17 cellular contexts compared by ENCODE assay signal in the genomic region with DNA sequence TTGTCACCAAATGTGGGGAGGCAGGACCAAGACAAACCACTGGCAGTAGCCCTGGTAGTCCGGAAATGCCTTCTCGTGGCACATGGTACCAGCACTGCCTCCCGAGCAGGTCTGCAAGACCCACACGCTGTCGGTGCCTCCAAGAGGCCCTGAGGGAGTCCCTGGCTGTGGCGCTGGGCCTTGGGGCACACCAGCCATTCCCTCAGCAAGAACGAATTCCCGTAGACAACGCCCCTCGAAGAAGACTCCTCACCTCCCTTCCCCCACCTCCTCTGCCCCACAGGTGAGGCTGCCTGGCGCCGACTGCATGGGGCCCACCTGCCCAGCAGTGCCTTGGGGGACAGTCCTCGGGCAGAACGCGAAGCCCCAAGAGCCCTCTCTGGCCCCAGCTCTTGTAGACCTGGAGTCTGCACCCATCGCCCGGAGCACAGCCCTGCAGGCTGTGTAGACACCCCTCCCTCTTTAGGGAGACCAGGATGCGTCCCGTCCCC. TPM values are rescaled to one million over a fixed set of nuclear protein-coding genes. Genes with fewer than 3 reads are reported as not detected.
DNase-seq lines count a peak whose midpoint lies in the region; TF ChIP-seq lines count a peak whose summit lies in the region.
"Had no signal": no experiment of that assay in that cellular context is flagged by ENCODE, and none has a peak within 500 bp of the region (broad histone marks: within the 10 kb centered on the region; RNA-seq: fewer than 3 reads in every experiment).

No MANE protein-coding gene starts in this region.

- no peak overlapping the region for H3K4ac ChIP-seq in neuronal stem cell (ENCODE audit: low read length)
- H3K4ac ChIP-seq in trophoblast cell (ENCODE audit: low read depth, low read length) = no peak overlapping the region

- no peaks in the 10 kb centered on the region for H3K4me1 Mint-ChIP-seq in HFFc6 (ENCODE audit: low read depth)

- H3K9ac ChIP-seq in iPS-15b (ENCODE audit: low read depth, low read length) (peak overlapping the region; percentile 60), neuronal stem cell (ENCODE audit: low read depth, low read length, poor library complexity) (no peak overlapping the region), MM.1S (ENCODE audit: low read length) (no peak overlapping the region), trophoblast cell (ENCODE audit: low read length) (no peak overlapping the region)

- no CpG with 5 or more reads among the region's 19 CpGs for WGBS in neuronal stem cell (ENCODE audit: extremely low coverage in 2 of 2, insufficient read length in 2 of 2, insufficient replicate concordance in 1 of 2), 2 donors
- WGBS in trophoblast cell (ENCODE audit: extremely low coverage, insufficient coverage, insufficient read length) = no CpG with 5 or more reads among the region's 19 CpGs

- peak overlapping the region; percentile 55 for H2BK120ac ChIP-seq in neuronal stem cell (ENCODE audit: low read depth, low read length)
- H2BK120ac ChIP-seq in trophoblast cell (ENCODE audit: insufficient read depth, low read length, poor library complexity) = no peak overlapping the region

- H3K4me3 ChIP-seq in iPS-15b (ENCODE audit: low read depth, low read length) (no peak overlapping the region), neuronal stem cell (ENCODE audit: low read length in 2 of 2) (no peak overlapping the region), MM.1S (ENCODE audit: low read length) (no peak overlapping the region), trophoblast cell (ENCODE audit: low read depth, low read length) (no peak overlapping the region)
- H3K4me3 ChIP-seq: K562, Peyer's patch had no signal

- no peaks in the 10 kb centered on the region for H3F3A ChIP-seq in MM.1S (ENCODE audit: insufficient read depth, low read length)

- H3K4me1 ChIP-seq in iPS-15b (ENCODE audit: control insufficient read depth, insufficient read depth, low read length) = no peaks in the 10 kb centered on the region
- peaks cover 31 to 35% of the 10 kb centered on the region in 2 donors for H3K4me1 ChIP-seq in neuronal stem cell (ENCODE audit: control insufficient read depth in 2 of 2, insufficient read depth in 1 of 2, low read depth in 1 of 2, low read length in 2 of 2)
- no peaks in the 10 kb centered on the region for H3K4me1 ChIP-seq in MM.1S (ENCODE audit: low read length)
- no peaks in the 10 kb centered on the region for H3K4me1 ChIP-seq in trophoblast cell (ENCODE audit: control insufficient read depth in 1 of 2, insufficient read depth in 2 of 2, low read length in 2 of 2)
- H3K4me1 ChIP-seq: Peyer's patch had no signal

- peaks cover 16% of the 10 kb centered on the region for H3K9me3 Mint-ChIP-seq in HFFc6

- H3K79me1 ChIP-seq in neuronal stem cell (ENCODE audit: low read depth, low read length) = peaks cover 6% of the 10 kb centered on the region
- no peaks in the 10 kb centered on the region for H3K79me1 ChIP-seq in trophoblast cell (ENCODE audit: low read length)

- TF ChIP-seq CTCF in MM.1S (IDR thresholded peaks at IDR 0.05; ENCODE audit: low read length) (no peak), HFFc6 (IDR thresholded peaks at IDR 0.05) (no peak)

- H2BK12ac ChIP-seq in neuronal stem cell (ENCODE audit: low read length) = peak overlapping the region; percentile 84
- no peak overlapping the region for H2BK12ac ChIP-seq in trophoblast cell (ENCODE audit: low read length)

- H2AFZ ChIP-seq in neuronal stem cell (ENCODE audit: low read length) (no peak overlapping the region), MM.1S (ENCODE audit: low read length) (no peak overlapping the region), trophoblast cell (ENCODE audit: insufficient read depth, low read length, poor library complexity) (no peak overlapping the region)

- H3K27me3 ChIP-seq in iPS-15b (ENCODE audit: control insufficient read depth, insufficient read depth, low read length) (no peaks in the 10 kb centered on the region), neuronal stem cell (ENCODE audit: control insufficient read depth in 3 of 3, insufficient read depth in 3 of 3, low read depth in 1 of 3, low read length in 3 of 3) (peaks cover 0 to 5% (median 0%) of the 10 kb centered on the region in 3 experiments), MM.1S (replicated peaks; ENCODE audit: insufficient read depth, low read length) (peaks cover 86% of the 10 kb centered on the region), trophoblast cell (ENCODE audit: insufficient read depth, low read length) (no peaks in the 10 kb centered on the region)
- H3K27me3 ChIP-seq: Peyer's patch had no signal

- no peak overlapping the region for H4K12ac ChIP-seq in trophoblast cell (ENCODE audit: low read depth, low read length)

- no peak overlapping the region for H3K27ac ChIP-seq in neuronal stem cell (replicated peaks; ENCODE audit: low read length)
- no peak overlapping the region for H3K27ac ChIP-seq in MM.1S (ENCODE audit: low read length)
- no peak overlapping the region for H3K27ac ChIP-seq in trophoblast cell (ENCODE audit: low read depth, low read length)
- H3K27ac ChIP-seq: Peyer's patch had no signal

- no peak overlapping the region for H4K8ac ChIP-seq in neuronal stem cell (ENCODE audit: low read depth, low read length)
- no peak overlapping the region for H4K8ac ChIP-seq in trophoblast cell (ENCODE audit: low read depth, low read length)

- H2BK5ac ChIP-seq in neuronal stem cell (ENCODE audit: low read length) = peak overlapping the region; percentile 4
- no peak overlapping the region for H2BK5ac ChIP-seq in trophoblast cell (ENCODE audit: low read depth, low read length, poor library complexity)

- no peaks in the 10 kb centered on the region for H3K9me2 ChIP-seq in MM.1S (replicated peaks; ENCODE audit: insufficient read depth, low read length)

- H3K79me2 ChIP-seq in MM.1S (ENCODE audit: low read length) = no peaks in the 10 kb centered on the region
- no peaks in the 10 kb centered on the region for H3K79me2 ChIP-seq in trophoblast cell (ENCODE audit: control insufficient read depth, insufficient read depth, low read length, poor library complexity)

- H3K36me3 ChIP-seq in iPS-15b (ENCODE audit: control insufficient read depth, insufficient read depth, low read length) (no peaks in the 10 kb centered on the region), neuronal stem cell (replicated peaks in 1 of 2; ENCODE audit: control insufficient read depth in 2 of 2, insufficient read depth in 2 of 2, low read length in 2 of 2) (peaks cover 0 to 7% of the 10 kb centered on the region in 2 donors), MM.1S (replicated peaks; ENCODE audit: insufficient read depth, low read length) (no peaks in the 10 kb centered on the region), trophoblast cell (ENCODE audit: control insufficient read depth in 1 of 2, insufficient read depth in 2 of 2, low read length in 2 of 2) (no peaks in the 10 kb centered on the region)

- H3K23ac ChIP-seq in neuronal stem cell (ENCODE audit: low read depth, low read length, poor library complexity) = peak overlapping the region; percentile 1
- H3K23ac ChIP-seq in trophoblast cell (ENCODE audit: low read length) = no peak overlapping the region

- H2BK15ac ChIP-seq in neuronal stem cell (ENCODE audit: low read length) = peak overlapping the region; percentile 82

- H3K14ac ChIP-seq in neuronal stem cell (ENCODE audit: low read length) = peak overlapping the region; percentile 85
- H3K14ac ChIP-seq in trophoblast cell (ENCODE audit: low read length) = no peak overlapping the region

- H2AK5ac ChIP-seq in neuronal stem cell (ENCODE audit: low read depth, low read length) (peak overlapping the region; percentile 100), trophoblast cell (ENCODE audit: low read length) (no peak overlapping the region)

- H3K4me2 ChIP-seq in neuronal stem cell (ENCODE audit: insufficient read depth, low read length, poor library complexity, severe bottlenecking) (no peak overlapping the region), MM.1S (ENCODE audit: low read depth, low read length) (no peak overlapping the region), trophoblast cell (ENCODE audit: low read length) (no peak overlapping the region)

- H3K9me3 ChIP-seq in iPS-15b (ENCODE audit: control insufficient read depth, insufficient read depth, low read length) (no peaks in the 10 kb centered on the region), neuronal stem cell (replicated peaks in 1 of 2; ENCODE audit: control insufficient read depth in 2 of 2, insufficient read depth in 1 of 2, low read depth in 1 of 2, low read length in 2 of 2) (peaks cover 7% of the 10 kb centered on the region in 2 donors), MM.1S (replicated peaks; ENCODE audit: insufficient read depth, low read length) (no peaks in the 10 kb centered on the region), trophoblast cell (ENCODE audit: insufficient read depth, low read depth, low read length) (peaks cover 12% of the 10 kb centered on the region)
- H3K9me3 ChIP-seq: Peyer's patch had no signal

- H3K27ac Mint-ChIP-seq in HFFc6 = no peak overlapping the region
- H3K27ac Mint-ChIP-seq: CD4-positive, alpha-beta T cell had no signal

- H3K36me3 Mint-ChIP-seq in HFFc6 (ENCODE audit: low read depth) = peaks cover 10% of the 10 kb centered on the region; the same call in 1 of the 2 replicates

- peaks cover 2% of the 10 kb centered on the region for H3K27me3 Mint-ChIP-seq in HFFc6 (ENCODE audit: insufficient read depth)
- H3K27me3 Mint-ChIP-seq: CD4-positive, alpha-beta T cell had no signal

- no peaks in the 10 kb centered on the region for H4K20me1 ChIP-seq in MM.1S (ENCODE audit: insufficient read depth, low read length)

- H3K4me3 Mint-ChIP-seq in HFFc6 = no peak overlapping the region
- H3K4me3 Mint-ChIP-seq: CD4-positive, alpha-beta T cell had no signal

- peak; percentile 58 for DNase-seq in activated effector memory CD4-positive, alpha-beta T cell treated with anti-CD3 and anti-CD28 coated beads, Interleukin-2, amount 50 U/mL, for 16 hours
- no peak for DNase-seq in activated effector memory CD4-positive, alpha-beta T cell treated with Interleukin-2 at 50 U/mL for 16 hours
- DNase-seq in neuronal stem cell (ENCODE audit: low spot score) (no peak), MM.1S (no peak), trophoblast cell (no peak), amygdala (lab: John Stamatoyannopoulos, UW) (no peak), HFFc6 (no peak)
- DNase-seq: 8988T; CD4-positive, alpha-beta T cell; DMS153; GF-D8; GOT3; NCI-H1105; NCI-H2081 treated with DMSO at 0.1 percent for 48 hours had no signal

- H4K91ac ChIP-seq in neuronal stem cell (ENCODE audit: low read depth, low read length, poor library complexity) = no peak overlapping the region
- no peak overlapping the region for H4K91ac ChIP-seq in trophoblast cell (ENCODE audit: low read depth, low read length)

- peak overlapping the region; percentile 90 for H3K18ac ChIP-seq in neuronal stem cell (ENCODE audit: low read length)
- no peak overlapping the region for H3K18ac ChIP-seq in trophoblast cell (ENCODE audit: low read length)

RNA-seq across cellular contexts. Expression of gene EXD3, which starts 56.0 kb away (rescaled TPM):
- 21.1 TPM for polyA plus RNA-seq in neuronal stem cell (2013, experiment 1 of 2)
- 19.9 TPM for polyA plus RNA-seq in neuronal stem cell (2013, experiment 2 of 2)
- polyA plus RNA-seq in trophoblast cell (2013) = 4.7 and 5.1 TPM in 2 replicates
- total RNA-seq in HFFc6 (2021; fragmentation: NEBNext Ultra II Directional; extraction: Animal tissue kit (Norgen Biotek cat#: 25700)) = 10 to 100 TPM in 1 of 6 experiments, 1 to 10 TPM in 5; 6.4 to 10.6 (median 8.7) TPM

RNA-seq across cellular contexts. Expression of gene NOXA1, which starts 56.3 kb away (rescaled TPM):
- polyA plus RNA-seq in neuronal stem cell (2013, experiment 1 of 2) = 0.61 TPM
- 0.64 TPM for polyA plus RNA-seq in neuronal stem cell (2013, experiment 2 of 2)
- 0.19 and 0.21 TPM in 2 replicates for polyA plus RNA-seq in trophoblast cell (2013)
- under 1 TPM in 5 of 6 experiments, not detected in 1; 0.09 to 0.36 (median 0.20) TPM for total RNA-seq in HFFc6 (2021; fragmentation: NEBNext Ultra II Directional; extraction: Animal tissue kit (Norgen Biotek cat#: 25700))
